8 cellular contexts compared by ENCODE assay signal in genomic region chr19:53365134-53365898, GRCh38.
DNase-seq lines count a peak whose midpoint lies in the region; ATAC-seq lines count a peak whose summit lies in the region.

TSS of gene ZNF525 (plus strand) at chr19:53365705. CDS start at chr19:53372282, 6,577 bp downstream.

- peak within 1 kb of the TSS; percentile 95 for H2AFZ ChIP-seq in ACC112 (ENCODE audit: low read length, unreplicated experiment)

- peak within 1 kb of the TSS; percentile 65; the same call in 1 of the 2 replicates for H3K27ac ChIP-seq in ACC112 (ENCODE audit: low read depth, low read length)

- DNase-seq in NCI-H2227 (lab: John Stamatoyannopoulos, UW; ENCODE audit: unreplicated experiment) (peak; percentile 99), cerebellar nuclear complex (lab: John Stamatoyannopoulos, UW) (peak; percentile 49 to 68), kidney glomerular epithelial cell (lab: John Stamatoyannopoulos, UW) (peak; percentile 74)
- peak; percentile 99 for DNase-seq in activated CD4-positive, CD25-positive, alpha-beta regulatory T cell treated with anti-CD3 and anti-CD28 coated beads, Interleukin-2, amount 50 U/mL, for 72 hours
- peak; percentile 94 to 96 for DNase-seq in stimulated activated CD4-positive, alpha-beta T cell treated with anti-CD3 and anti-CD28 coated beads, Interleukin-1b, Interleukin-23, amount 100 ng/mL, for 1 hour (ENCODE audit: low read depth in 2 of 2)

- H3K79me2 ChIP-seq in ACC112 (ENCODE audit: control insufficient read depth, insufficient read depth, low read length, unreplicated experiment): no peaks in the 10 kb centered on the region

- no peaks in the 10 kb centered on the region for H3K36me3 ChIP-seq in ACC112 (ENCODE audit: insufficient read depth, low read length)

- H3K27me3 ChIP-seq in ACC112 (ENCODE audit: insufficient read depth, low read length): no peaks in the 10 kb centered on the region

- H3K4me3 ChIP-seq in ACC112 (ENCODE audit: low read depth, low read length): peak within 1 kb of the TSS; percentile 97

- ATAC-seq in GM18867 (IDR thresholded peaks at IDR 0.05; ENCODE audit: unreplicated experiment) (peak; percentile 95), HG03097 (IDR thresholded peaks at IDR 0.05; ENCODE audit: low FRiP score, unreplicated experiment) (peak; percentile 100)

- H3K4me1 ChIP-seq in ACC112 (ENCODE audit: control insufficient read depth, insufficient read depth, low read length, unreplicated experiment): no peaks in the 10 kb centered on the region

Comparison
In these comparisons a context has a peak if more than half of its experiments do, and no peak if none do; other contexts are left out.
1. Peak in every context shown above with its lines: DNase-seq, ATAC-seq, H3K4me3 ChIP-seq and H3K27ac ChIP-seq.